ENCODE assay signal across 17 cellular contexts in genomic region chr16:24130494-24131085, GRCh38.
DNase-seq lines count a peak whose midpoint lies in the region; ATAC-seq, FAIRE-seq and TF ChIP-seq lines count a peak whose summit lies in the region.
"Had no signal": no experiment of that assay in that cellular context is flagged by ENCODE, and none has a peak within 500 bp of the region (broad histone marks: within the 10 kb centered on the region; RNA-seq: fewer than 3 reads in every experiment).

No MANE protein-coding gene starts in this region.

- H4K20me1 ChIP-seq in H9 (ENCODE audit: control insufficient read depth, insufficient read depth, insufficient read length) (no peaks in the 10 kb centered on the region), H1 (replicated peaks in 1 of 2; ENCODE audit: control insufficient read depth in 1 of 2, insufficient read depth in 2 of 2, low read length in 2 of 2) (no peaks in the 10 kb centered on the region)

- H2BK120ac ChIP-seq in H9 (ENCODE audit: low read depth, low read length, poor library complexity, severe bottlenecking) (no peak overlapping the region), H1 (replicated peaks; ENCODE audit: low read depth, low read length) (no peak overlapping the region)

- H3K4me2 ChIP-seq in H9 (ENCODE audit: insufficient read depth, insufficient read length, low read length), result no peak overlapping the region
- peak overlapping the region in 1 of 2 experiments; percentile 34; a peak in 1 of 4 replicates for H3K4me2 ChIP-seq in H1 (ENCODE audit: insufficient read depth in 1 of 2, low read depth in 2 of 2, low read length in 2 of 2)

- H2BK5ac ChIP-seq in H9 (ENCODE audit: insufficient read length, low read length) (no peak overlapping the region), H1 (ENCODE audit: low read depth, low read length) (no peak overlapping the region)

- no peak overlapping the region for H3K27ac ChIP-seq in H9 (ENCODE audit: insufficient read length, low read depth, low read length)
- no peak overlapping the region for H3K27ac ChIP-seq in H1 (ENCODE audit: low read depth, low read length)
- H3K27ac ChIP-seq in left lung, result no peak overlapping the region

- no peak for FAIRE-seq in H1 (lab: Jason Lieb, UNC)
- FAIRE-seq: A204.1, G401.6, GM12891 had no signal

- no peaks in the 10 kb centered on the region for H3K27me3 ChIP-seq in H9 (ENCODE audit: insufficient read depth, low read length)
- no peaks in the 10 kb centered on the region for H3K27me3 ChIP-seq in H1 (replicated peaks in 1 of 4; ENCODE audit: control insufficient read depth in 3 of 4, extremely low read depth in 1 of 4, insufficient read depth in 3 of 4, low read length in 3 of 4)
- no peaks in the 10 kb centered on the region for H3K27me3 ChIP-seq in left lung

- no peak for TF ChIP-seq RAD21 in H1 (IDR thresholded peaks at IDR 0.05 in 1 of 2, conservative IDR thresholded peaks at IDR 0.05 in 1 of 2; ENCODE audit: low read depth in 2 of 2, low read length in 2 of 2)

- CTCF ChIA-PET in H1 (lab: Charles Lee; ENCODE audit: partially characterized antibody), result interaction anchor here (0.8 to 2.1 kb wide), 5 partner anchors 59 to 367 kb away, joined by 3 to 9 read pairs (median 4); no protein-coding TSS in a partner anchor

- H3K27ac Mint-ChIP-seq in H9, result peak overlapping the region in 2 of 3 experiments; percentile 21 to 46; a peak in 2 of 7 replicates
- H3K27ac Mint-ChIP-seq in activated T-helper 17 cell treated with anti-CD3 and anti-CD28 coated beads, Interleukin-2, amount 50 U/mL, for 72 hours, result no peak overlapping the region
- H3K27ac Mint-ChIP-seq: B cell; CD4-positive, alpha-beta T cell had no signal

- H3K36me3 Mint-ChIP-seq in H9 (ENCODE audit: insufficient read depth in 1 of 3, low read depth in 3 of 3), result peaks cover 0 to 2% (median 0%) of the 10 kb centered on the region in 3 experiments; a peak in 2 of 7 replicates
- peaks cover 77% of the 10 kb centered on the region for H3K36me3 Mint-ChIP-seq in activated T-helper 17 cell treated with anti-CD3 and anti-CD28 coated beads, Interleukin-2, amount 50 U/mL, for 72 hours (ENCODE audit: low read depth)

- H4K5ac ChIP-seq in H9 (ENCODE audit: insufficient read length, low read depth, low read length) (no peak overlapping the region), H1 (ENCODE audit: insufficient read length, low read depth, low read length) (no peak overlapping the region)

- H2AK5ac ChIP-seq in H9 (ENCODE audit: insufficient read length, low read length), result no peak overlapping the region
- no peak overlapping the region for H2AK5ac ChIP-seq in H1 (ENCODE audit: low read depth, low read length)

- no peak overlapping the region for H3K18ac ChIP-seq in H9 (ENCODE audit: insufficient read length, low read depth, low read length)
- 0 out of 2 replicates have a peak overlapping the region, but pooled peaks have one; percentile 68 for H3K18ac ChIP-seq in H1 (ENCODE audit: extremely low read depth, low read length)

- H4K8ac ChIP-seq in H9 (replicated peaks; ENCODE audit: insufficient read length, low read depth, low read length), result no peak overlapping the region
- no peak overlapping the region for H4K8ac ChIP-seq in H1 (ENCODE audit: extremely low read depth, insufficient read depth, low read length)

- H3K4me1 ChIP-seq in H9 (ENCODE audit: insufficient read depth, low read length) (peaks cover 10% of the 10 kb centered on the region; the same call in 1 of the 2 replicates), H1 (replicated peaks in 1 of 4; ENCODE audit: control insufficient read depth in 3 of 4, insufficient read depth in 4 of 4, low read length in 3 of 4) (peaks cover 0 to 6% (median 2%) of the 10 kb centered on the region in 4 experiments; a peak in 4 of 7 replicates), left lung (no peaks in the 10 kb centered on the region)

- H3K9me3 ChIP-seq in H9 (ENCODE audit: control insufficient read depth, low read depth, low read length), result no peaks in the 10 kb centered on the region
- H3K9me3 ChIP-seq in H1 (ENCODE audit: insufficient read depth in 2 of 2, low read depth in 1 of 2, low read length in 1 of 2), result no peaks in the 10 kb centered on the region
- no peaks in the 10 kb centered on the region for H3K9me3 ChIP-seq in left lung

- H3K36me3 ChIP-seq in H1 (ENCODE audit: control insufficient read depth in 2 of 4, insufficient read depth in 4 of 4, low read length in 3 of 4), result no peaks in the 10 kb centered on the region; a peak in 1 of 8 replicates
- H3K36me3 ChIP-seq in left lung, result peaks cover 0 to 10% of the 10 kb centered on the region in 2 donors

- H3K4me3 Mint-ChIP-seq in H9, result no peak overlapping the region
- H3K4me3 Mint-ChIP-seq in activated T-helper 17 cell treated with anti-CD3 and anti-CD28 coated beads, Interleukin-2, amount 50 U/mL, for 72 hours, result no peak overlapping the region
- H3K4me3 Mint-ChIP-seq: B cell; CD4-positive, alpha-beta T cell had no signal

- H3K4me3 ChIP-seq in H1 (ENCODE audit: extremely low read depth in 1 of 4, insufficient read depth in 2 of 4, low read depth in 3 of 4, low read length in 4 of 4) (no peak overlapping the region), left lung (no peak overlapping the region)

- H3K14ac ChIP-seq in H9 (ENCODE audit: insufficient read depth, low read length) (no peak overlapping the region), H1 (ENCODE audit: insufficient read length) (no peak overlapping the region)

- H3K9me3 Mint-ChIP-seq in H9, result no peaks in the 10 kb centered on the region
- H3K9me3 Mint-ChIP-seq in activated T-helper 17 cell treated with anti-CD3 and anti-CD28 coated beads, Interleukin-2, amount 50 U/mL, for 72 hours, result no peaks in the 10 kb centered on the region
- H3K9me3 Mint-ChIP-seq: CD4-positive, alpha-beta T cell had no signal

- no peak for TF ChIP-seq EP300 in H1 (IDR thresholded peaks at IDR 0.05; ENCODE audit: borderline replicate concordance in 1 of 2, low read depth in 2 of 2, low read length in 2 of 2)

- peak; percentile 61 for ATAC-seq in left lung
- ATAC-seq in SK-N-SH treated with all-trans-retinoic acid at 6 μM for 48 hours, result no peak
- no peak for ATAC-seq in activated T-helper 17 cell treated with anti-CD3 and anti-CD28 coated beads, Interleukin-2, amount 50 U/mL, for 72 hours (replicated peaks)

- no peak for TF ChIP-seq POLR2A in H1 (IDR thresholded peaks at IDR 0.05; ENCODE audit: control extremely low read depth in 1 of 2, low read depth in 2 of 2, low read length in 2 of 2)

- TF ChIP-seq CTCF in H9 (conservative IDR thresholded peaks at IDR 0.05) (no peak), H1 (IDR thresholded peaks at IDR 0.05; ENCODE audit: control extremely low read depth in 1 of 3, insufficient read depth in 1 of 3, low read depth in 1 of 3, low read length in 3 of 3) (no peak), left lung (IDR thresholded peaks at IDR 0.05) (no peak)

- H3K4me1 Mint-ChIP-seq in H9, result peaks cover 27 to 32% of the 10 kb centered on the region in 2 experiments
- peaks cover 10% of the 10 kb centered on the region for H3K4me1 Mint-ChIP-seq in activated T-helper 17 cell treated with anti-CD3 and anti-CD28 coated beads, Interleukin-2, amount 50 U/mL, for 72 hours
- H3K4me1 Mint-ChIP-seq: B cell had no signal

- POLR2A ChIA-PET in H1 (lab: Charles Lee; ENCODE audit: partially characterized antibody), result interaction anchor here (0.9 to 1.1 kb wide), 2 partner anchors 16 to 78 kb away, joined by 4 read pairs; no protein-coding TSS in a partner anchor

- WGBS in H9 (ENCODE audit: extremely low coverage, insufficient read length, low lambda C conversion rate), result no CpG with 5 or more reads among the region's 10 CpGs
- WGBS in H1 (ENCODE audit: extremely low coverage in 1 of 2, insufficient coverage in 1 of 2, insufficient read length in 1 of 2, insufficient replicate concordance in 2 of 2, low coverage in 1 of 2, low lambda C conversion rate in 2 of 2, missing lambda C conversion rate in 1 of 2), 2 experiments, result 73% methylated on average over 10 of the region's 10 CpGs; no CpG with 5 or more reads in 1 of the 2 experiments

- H3K56ac ChIP-seq in H9 (ENCODE audit: insufficient read length, low read depth, low read length) (no peak overlapping the region), H1 (replicated peaks; ENCODE audit: insufficient read length, low read depth, low read length) (no peak overlapping the region)

- DNase-seq in H9, result no peak
- peak; percentile 72 for DNase-seq in NCI-H82 (lab: John Stamatoyannopoulos, UW)
- DNase-seq in H1 (ENCODE audit: low read depth in 1 of 2, low spot score in 2 of 2), result no peak
- no peak for DNase-seq in left lung
- no peak for DNase-seq in SIG-M5 treated with dmso at 0.1 percent for 504 hours (lab: John Stamatoyannopoulos, UW; ENCODE audit: unreplicated experiment)
- no peak for DNase-seq in SHP77 (lab: John Stamatoyannopoulos, UW)
- DNase-seq: C1 segment of cervical spinal cord; Calu3; CD4-positive, alpha-beta T cell; DMS79; EL had no signal

- H3K23ac ChIP-seq in H9 (ENCODE audit: insufficient read length, low read depth, low read length) (no peak overlapping the region), H1 (ENCODE audit: insufficient read length) (no peak overlapping the region)

- H3K4ac ChIP-seq in H9 (ENCODE audit: low read depth, low read length) (no peak overlapping the region), H1 (replicated peaks; ENCODE audit: insufficient read length, low read depth, low read length) (no peak overlapping the region)

- H2BK15ac ChIP-seq in H9 (ENCODE audit: low read depth, low read length) (no peak overlapping the region), H1 (ENCODE audit: low read length) (no peak overlapping the region)

- H2AFZ ChIP-seq in H9 (ENCODE audit: low read length), result no peak overlapping the region
- no peak overlapping the region for H2AFZ ChIP-seq in H1 (ENCODE audit: low read length)

- H3K23me2 ChIP-seq in H9 (ENCODE audit: insufficient read length, low read depth, low read length, poor library complexity, severe bottlenecking), result no peaks in the 10 kb centered on the region
- no peaks in the 10 kb centered on the region for H3K23me2 ChIP-seq in H1 (ENCODE audit: low read depth, low read length)

- no peak overlapping the region for H4K91ac ChIP-seq in H9 (ENCODE audit: insufficient read length, low read depth, low read length)
- H4K91ac ChIP-seq in H1 (replicated peaks; ENCODE audit: insufficient read length, low read length), result peak overlapping the region; percentile 4

- H3K27me3 Mint-ChIP-seq in H9 (ENCODE audit: low read depth), result no peaks in the 10 kb centered on the region
- no peaks in the 10 kb centered on the region for H3K27me3 Mint-ChIP-seq in activated T-helper 17 cell treated with anti-CD3 and anti-CD28 coated beads, Interleukin-2, amount 50 U/mL, for 72 hours
- H3K27me3 Mint-ChIP-seq: B cell; CD4-positive, alpha-beta T cell had no signal

- no peak overlapping the region for H3K9ac ChIP-seq in H9 (ENCODE audit: extremely low read depth, insufficient read length, low read length)
- H3K9ac ChIP-seq in H1 (replicated peaks in 1 of 4; ENCODE audit: extremely low read depth in 1 of 4, low read depth in 3 of 4, low read length in 3 of 4), result no peak overlapping the region; a peak in 1 of 7 replicates

- no peak overlapping the region for H3T11ph ChIP-seq in H9 (ENCODE audit: low read length)

- H2BK12ac ChIP-seq in H9 (ENCODE audit: insufficient read length, low read depth, low read length) (no peak overlapping the region), H1 (ENCODE audit: low read depth, low read length) (no peak overlapping the region)

- H3K79me2 ChIP-seq in H9 (ENCODE audit: insufficient read depth, low read length) (no peaks in the 10 kb centered on the region), H1 (ENCODE audit: control insufficient read depth in 1 of 2, insufficient read depth in 2 of 2, low read length in 2 of 2) (no peaks in the 10 kb centered on the region)

- H2BK20ac ChIP-seq in H9 (ENCODE audit: low read depth, low read length, poor library complexity, severe bottlenecking), result no peak overlapping the region
- no peak overlapping the region for H2BK20ac ChIP-seq in H1 (ENCODE audit: low read length)

- intact Hi-C loops in left lung (cut with DNase I), result no loop called here

- H3K79me1 ChIP-seq in H9 (ENCODE audit: insufficient read depth, low read depth, low read length, poor library complexity, severe bottlenecking) (no peaks in the 10 kb centered on the region), H1 (ENCODE audit: low read depth, low read length) (no peaks in the 10 kb centered on the region)
